8 cellular contexts compared by ENCODE assay signal in genomic region chr4:56976878-56977320, GRCh38. TPM values are rescaled to one million over a fixed set of nuclear protein-coding genes. Genes with fewer than 3 reads are reported as not detected.
DNase-seq lines count a peak whose midpoint lies in the region; ATAC-seq, FAIRE-seq and TF ChIP-seq lines count a peak whose summit lies in the region.

No MANE protein-coding gene starts in this region.

- TF ChIP-seq RAD21 in H1 (IDR thresholded peaks at IDR 0.05 in 1 of 2, conservative IDR thresholded peaks at IDR 0.05 in 1 of 2; ENCODE audit: low read depth in 2 of 2, low read length in 2 of 2): no peak

- no peak overlapping the region for H3K14ac ChIP-seq in H1 (ENCODE audit: insufficient read length)

- no peak overlapping the region for H4K5ac ChIP-seq in H1 (ENCODE audit: insufficient read length, low read depth, low read length)

- peak overlapping the region; percentile 85 for H4K8ac ChIP-seq in H1 (ENCODE audit: extremely low read depth, insufficient read depth, low read length)

- H2BK120ac ChIP-seq in H1 (replicated peaks; ENCODE audit: low read depth, low read length): no peak overlapping the region

- H3K4me3 ChIP-seq in HUES6 (ENCODE audit: low read depth, low read length) (peak overlapping the region; percentile 87), H1 (ENCODE audit: extremely low read depth in 1 of 4, insufficient read depth in 2 of 4, low read depth in 3 of 4, low read length in 4 of 4) (peak overlapping the region; percentile 85 to 92 (median 90)), muscle layer of colon (ENCODE audit: low read depth in 1 of 2, low read length in 2 of 2) (peak overlapping the region; percentile 98 to 99), suprapubic skin (peak overlapping the region; percentile 69)

- TF ChIP-seq POLR2A in H1 (IDR thresholded peaks at IDR 0.05; ENCODE audit: control extremely low read depth in 1 of 2, low read depth in 2 of 2, low read length in 2 of 2) (no peak), suprapubic skin (IDR thresholded peaks at IDR 0.05) (no peak)

- no peak overlapping the region for H2BK20ac ChIP-seq in H1 (ENCODE audit: low read length)

- H3K4me2 ChIP-seq in H1 (ENCODE audit: insufficient read depth in 1 of 2, low read depth in 2 of 2, low read length in 2 of 2): peak overlapping the region; percentile 94 to 96

- FAIRE-seq in H1 (lab: Jason Lieb, UNC): no peak

- H3K9ac ChIP-seq in HUES6 (ENCODE audit: low read length) (peak overlapping the region; percentile 93), H1 (replicated peaks in 1 of 4; ENCODE audit: extremely low read depth in 1 of 4, low read depth in 3 of 4, low read length in 3 of 4) (peak overlapping the region; percentile 67 to 81 (median 70); a peak in 6 of 7 replicates), muscle layer of colon (ENCODE audit: low read length) (peak overlapping the region; percentile 44)

- ATAC-seq in GM21381 (IDR thresholded peaks at IDR 0.05; ENCODE audit: unreplicated experiment): peak; percentile 19

- H3K79me2 ChIP-seq in H1 (ENCODE audit: control insufficient read depth in 1 of 2, insufficient read depth in 2 of 2, low read length in 2 of 2): peaks cover 35 to 59% of the 10 kb centered on the region in 2 experiments

- POLR2A ChIA-PET in H1 (lab: Charles Lee; ENCODE audit: partially characterized antibody): interaction anchor here (0.8 to 4.6 kb wide), 10 partner anchors 12 to 541 kb away, joined by 3 to 55 read pairs (median 12); partner anchors contain the start of genes PAICS, PPAT and REST

- no peaks in the 10 kb centered on the region; the same call in 1 of the 2 replicates for H3K9me3 ChIP-seq in HUES6 (ENCODE audit: control insufficient read depth, insufficient read depth, low read depth, low read length)
- no peaks in the 10 kb centered on the region for H3K9me3 ChIP-seq in H1 (ENCODE audit: insufficient read depth in 2 of 2, low read depth in 1 of 2, low read length in 1 of 2)
- peaks cover 6% of the 10 kb centered on the region for H3K9me3 ChIP-seq in muscle layer of colon (ENCODE audit: low read length)
- peaks cover 4% of the 10 kb centered on the region for H3K9me3 ChIP-seq in suprapubic skin

- H2BK12ac ChIP-seq in H1 (ENCODE audit: low read depth, low read length): no peak overlapping the region

- DNase-seq in DMS53 treated with DMSO at 0.1 percent for 48 hours (lab: John Stamatoyannopoulos, UW; ENCODE audit: unreplicated experiment) (peak; percentile 22), H1 (ENCODE audit: low read depth in 1 of 2, low spot score in 2 of 2) (peak in 1 of 2 experiments; percentile 78), suprapubic skin (ENCODE audit: low spot score in 2 of 2) (peak in 1 of 2 donors; percentile 69), foreskin melanocyte (no peak)
- peak; percentile 11 to 15 for DNase-seq in activated CD4-positive, alpha-beta T cell treated with anti-CD3 and anti-CD28 coated beads for 24 hours (ENCODE audit: low read depth in 2 of 2)

- TF ChIP-seq EP300 in H1 (IDR thresholded peaks at IDR 0.05; ENCODE audit: borderline replicate concordance in 1 of 2, low read depth in 2 of 2, low read length in 2 of 2) (no peak), suprapubic skin (IDR thresholded peaks at IDR 0.05) (no peak)

- peak overlapping the region; percentile 63; the same call in 1 of the 2 replicates for H2AFZ ChIP-seq in H1 (ENCODE audit: low read length)

- no peak overlapping the region for H4K91ac ChIP-seq in H1 (replicated peaks; ENCODE audit: insufficient read length, low read length)

- H4K20me1 ChIP-seq in H1 (replicated peaks in 1 of 2; ENCODE audit: control insufficient read depth in 1 of 2, insufficient read depth in 2 of 2, low read length in 2 of 2): peaks cover 7 to 9% of the 10 kb centered on the region in 2 experiments

- peak overlapping the region; percentile 21 for H3K4ac ChIP-seq in H1 (replicated peaks; ENCODE audit: insufficient read length, low read depth, low read length)

- CTCF ChIA-PET in H1 (lab: Charles Lee; ENCODE audit: partially characterized antibody): interaction anchor here (1.0 to 1.3 kb wide), 3 partner anchors 15 to 59 kb away, joined by 3 to 7 read pairs (median 5); no protein-coding TSS in a partner anchor

- no peak overlapping the region for H2BK15ac ChIP-seq in H1 (ENCODE audit: low read length)

- H3K23me2 ChIP-seq in H1 (ENCODE audit: low read depth, low read length): peaks cover 18% of the 10 kb centered on the region

- peaks cover 7% of the 10 kb centered on the region for H3K79me1 ChIP-seq in H1 (ENCODE audit: low read depth, low read length)

- no peak overlapping the region for H3K56ac ChIP-seq in H1 (replicated peaks; ENCODE audit: insufficient read length, low read depth, low read length)

- H3K27me3 ChIP-seq in HUES6 (ENCODE audit: control insufficient read depth, insufficient read depth, low read length) (no peaks in the 10 kb centered on the region), H1 (replicated peaks in 1 of 4; ENCODE audit: control insufficient read depth in 3 of 4, extremely low read depth in 1 of 4, insufficient read depth in 3 of 4, low read length in 3 of 4) (no peaks in the 10 kb centered on the region; a peak in 1 of 7 replicates), muscle layer of colon (ENCODE audit: control insufficient read depth in 1 of 2, insufficient read depth in 2 of 2, low read length in 2 of 2) (no peaks in the 10 kb centered on the region), suprapubic skin (no peaks in the 10 kb centered on the region)

- no peak overlapping the region for H2AK5ac ChIP-seq in H1 (ENCODE audit: low read depth, low read length)

- H3K4me1 ChIP-seq in HUES6 (ENCODE audit: control insufficient read depth, insufficient read depth, low read length) (no peaks in the 10 kb centered on the region; the same call in 1 of the 2 replicates), H1 (replicated peaks in 1 of 4; ENCODE audit: control insufficient read depth in 3 of 4, insufficient read depth in 4 of 4, low read length in 3 of 4) (peaks cover 0 to 4% (median 0%) of the 10 kb centered on the region in 4 experiments; a peak in 3 of 7 replicates), muscle layer of colon (ENCODE audit: insufficient read depth, low read length) (peaks cover 27% of the 10 kb centered on the region), suprapubic skin (peaks cover 51% of the 10 kb centered on the region)

- H3K36me3 ChIP-seq in HUES6 (ENCODE audit: control insufficient read depth, insufficient read depth, low read length): peaks cover 28% of the 10 kb centered on the region
- H3K36me3 ChIP-seq in H1 (ENCODE audit: control insufficient read depth in 2 of 4, insufficient read depth in 4 of 4, low read length in 3 of 4): peaks cover 8 to 21% (median 16%) of the 10 kb centered on the region in 4 experiments; a peak in 6 of 8 replicates
- peaks cover 23% of the 10 kb centered on the region for H3K36me3 ChIP-seq in muscle layer of colon (ENCODE audit: insufficient read depth, low read length)
- peaks cover 28% of the 10 kb centered on the region for H3K36me3 ChIP-seq in suprapubic skin

- TF ChIP-seq CTCF in H1 (IDR thresholded peaks at IDR 0.05; ENCODE audit: control extremely low read depth in 1 of 3, insufficient read depth in 1 of 3, low read depth in 1 of 3, low read length in 3 of 3): peak in 2 of 3 experiments; percentile 12 to 16; a peak in 2 of 4 replicates
- TF ChIP-seq CTCF in suprapubic skin (IDR thresholded peaks at IDR 0.05): no peak

- H3K23ac ChIP-seq in H1 (ENCODE audit: insufficient read length): no peak overlapping the region

- 1% methylated on average over 40 of the region's 45 CpGs; no CpG with 5 or more reads in 1 of the 2 experiments for WGBS in H1 (ENCODE audit: extremely low coverage in 1 of 2, insufficient coverage in 1 of 2, insufficient read length in 1 of 2, insufficient replicate concordance in 2 of 2, low coverage in 1 of 2, low lambda C conversion rate in 2 of 2, missing lambda C conversion rate in 1 of 2), 2 experiments
- no CpG with 5 or more reads among the region's 45 CpGs for WGBS in suprapubic skin

- H3K18ac ChIP-seq in H1 (ENCODE audit: extremely low read depth, low read length): peak overlapping the region; percentile 85

- peak overlapping the region; percentile 81 for H2BK5ac ChIP-seq in H1 (ENCODE audit: low read depth, low read length)

- H3K27ac ChIP-seq in HUES6 (ENCODE audit: low read depth, low read length): peak overlapping the region; percentile 30; the same call in 1 of the 2 replicates
- no peak overlapping the region for H3K27ac ChIP-seq in H1 (ENCODE audit: low read depth, low read length)
- H3K27ac ChIP-seq in muscle layer of colon (ENCODE audit: low read depth, low read length): peak overlapping the region; percentile 90
- H3K27ac ChIP-seq in suprapubic skin: peak overlapping the region; percentile 93

TF ChIP-seq in H1, 55 proteins besides CTCF, POLR2A, EP300 and RAD21 (continues in another document):
- TF ChIP-seq TAF1 (IDR thresholded peaks at IDR 0.05; ENCODE audit: low read depth, low read length) (peak; percentile 37; the same call in 1 of the 2 replicates), ASH2L (IDR thresholded peaks at IDR 0.05; ENCODE audit: low read length) (peak; percentile 53)

RNA-seq across cellular contexts. Expression of gene NOA1, which starts 0.5 kb away (rescaled TPM):
- 28.1 and 28.5 TPM in 2 replicates for total RNA-seq in H1 (2021; fragmentation: NEBNext Ultra II Directional; extraction: Animal tissue kit (Norgen Biotek cat#: 25700))
- 24.3 and 29.6 TPM in 2 replicates for polyA plus RNA-seq in H1 (2011; rRNA removed)
- 23.0 TPM for polyA plus RNA-seq in H1 (2011; cell fraction: cytosol; rRNA removed)
- 35.7 TPM for polyA plus RNA-seq in H1 (2011; cell fraction: nucleus; rRNA removed)
- polyA plus RNA-seq in H1 (2012, experiment 1 of 2): 21.3 to 22.7 TPM (median 22.0 TPM) in 4 replicates
- polyA plus RNA-seq in H1 (2012, experiment 2 of 2): 15.4 TPM
- 21.2 TPM for polyA plus RNA-seq in H1 (2013, experiment 1 of 2)
- 19.7 TPM for polyA plus RNA-seq in H1 (2013, experiment 2 of 2)
- 13.1 and 17.0 TPM in 2 replicates for polyA minus RNA-seq in H1 (2011; rRNA and poly(A)+ RNA removed)
- polyA minus RNA-seq in H1 (2011; cell fraction: cytosol; rRNA and poly(A)+ RNA removed): 18.1 TPM
- 19.4 TPM for polyA minus RNA-seq in H1 (2011; cell fraction: nucleus; rRNA and poly(A)+ RNA removed)
- total RNA-seq in suprapubic skin: 10 to 100 TPM; 26.8 to 32.3 (median 30.1) TPM

RNA-seq across cellular contexts. Expression of gene POLR2B, which starts 1.8 kb away (rescaled TPM):
- total RNA-seq in H1 (2021; fragmentation: NEBNext Ultra II Directional; extraction: Animal tissue kit (Norgen Biotek cat#: 25700)): 99.9 and 115 TPM in 2 replicates
- 36.5 and 59.3 TPM in 2 replicates for polyA plus RNA-seq in H1 (2011; rRNA removed)
- polyA plus RNA-seq in H1 (2011; cell fraction: cytosol; rRNA removed): 72.8 TPM
- polyA plus RNA-seq in H1 (2011; cell fraction: nucleus; rRNA removed): 41.0 TPM
- 70.8 to 124 TPM (median 87.4 TPM) in 4 replicates for polyA plus RNA-seq in H1 (2012, experiment 1 of 2)
- polyA plus RNA-seq in H1 (2012, experiment 2 of 2): 5.2 TPM
- polyA plus RNA-seq in H1 (2013, experiment 1 of 2): 57.4 TPM
- 56.5 TPM for polyA plus RNA-seq in H1 (2013, experiment 2 of 2)
- 87.9 and 126 TPM in 2 replicates for polyA minus RNA-seq in H1 (2011; rRNA and poly(A)+ RNA removed)
- polyA minus RNA-seq in H1 (2011; cell fraction: cytosol; rRNA and poly(A)+ RNA removed): 41.6 TPM
- polyA minus RNA-seq in H1 (2011; cell fraction: nucleus; rRNA and poly(A)+ RNA removed): 67.9 TPM
- total RNA-seq in suprapubic skin: 100 to 1,000 TPM in 1 of 4 donors, 10 to 100 TPM in 3; 55.5 to 111 (median 61.5) TPM

Comparison
In these comparisons a context has a peak if more than half of its experiments do, and no peak if none do; other contexts are left out.
1. CTCF ChIP-seq: peak in H1 (2 of 3); none in suprapubic skin (0 of 2).
2. Peak in every context shown above with its lines, with median percentiles within 50 percentile points of each other: H3K4me3 ChIP-seq and H3K9ac ChIP-seq.